9 cellular contexts compared by ENCODE assay signal in the genomic region with DNA sequence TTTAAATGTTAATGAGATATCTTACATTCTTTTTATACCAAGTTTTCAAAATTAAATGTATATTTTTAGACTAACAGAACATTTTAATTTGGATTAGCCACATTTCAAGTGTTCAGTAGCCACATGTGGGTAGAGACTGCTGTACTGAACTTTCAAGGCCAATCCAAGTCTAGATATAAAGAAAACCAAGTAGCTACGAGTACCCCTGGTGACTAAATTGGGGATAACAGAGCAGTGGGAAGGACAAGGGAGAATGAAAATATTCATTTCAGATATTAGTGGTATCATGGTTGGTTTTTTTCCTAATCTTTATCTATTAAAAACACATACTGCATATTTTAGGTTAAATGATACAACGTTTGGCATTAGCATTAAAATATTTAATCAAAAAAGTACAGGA.
DNase-seq lines count a peak whose midpoint lies in the region; ATAC-seq and TF ChIP-seq lines count a peak whose summit lies in the region.
"Had no signal": no experiment of that assay in that cellular context is flagged by ENCODE, and none has a peak within 500 bp of the region (broad histone marks: within the 10 kb centered on the region; RNA-seq: fewer than 3 reads in every experiment).

No MANE protein-coding gene starts in this region.

- H3K27ac ChIP-seq in RWPE2 (ENCODE audit: poor library complexity, severe bottlenecking) (no peak overlapping the region), iPS DF 6.9 (ENCODE audit: low read length) (no peak overlapping the region)

- ATAC-seq in RWPE2 (ENCODE audit: low read depth): peak; percentile 73

- no TSS peak for BruUV-seq in Calu3 (replicated peaks; lab: Mats Ljungman, UMichigan)

- WGBS in iPS DF 6.9 (ENCODE audit: insufficient coverage, insufficient read length): no CpG with 5 or more reads among the region's 2 CpGs

- no peak overlapping the region for H3K27ac Mint-ChIP-seq in Calu3 (ENCODE audit: unreplicated experiment)

- no peak overlapping the region for H3K4me3 ChIP-seq in LNCaP clone FGC (ENCODE audit: low read depth, low read length)
- H3K4me3 ChIP-seq in RWPE2 (ENCODE audit: severe bottlenecking): no peak overlapping the region
- no peak overlapping the region for H3K4me3 ChIP-seq in iPS DF 6.9 (ENCODE audit: low read length)

- intact Hi-C loops in Calu3 (cut with micrococcal nuclease; ENCODE audit: unreplicated experiment): loop anchor here (1.0 kb wide), 1 partner anchor 956 kb away; no protein-coding TSS in a partner anchor

- H3K9me3 Mint-ChIP-seq in Calu3 (ENCODE audit: low read depth, unreplicated experiment): no peaks in the 10 kb centered on the region

- H3K36me3 ChIP-seq in RWPE2 (ENCODE audit: low read depth): no peaks in the 10 kb centered on the region
- no peaks in the 10 kb centered on the region for H3K36me3 ChIP-seq in iPS DF 6.9 (ENCODE audit: control insufficient read depth, insufficient read depth, low read length)

- peaks cover 9% of the 10 kb centered on the region for H3K4me1 Mint-ChIP-seq in Calu3 (ENCODE audit: low read depth, unreplicated experiment)

- DNase-seq in Calu3: peak; percentile 11
- no peak for DNase-seq in LNCaP clone FGC (ENCODE audit: low read depth)
- DNase-seq in RWPE2 (ENCODE audit: low spot score): no peak
- peak; percentile 1 for DNase-seq in iPS DF 6.9 (ENCODE audit: low read depth, low spot score)
- DNase-seq in DMS79 (lab: John Stamatoyannopoulos, UW): no peak
- DNase-seq in activated T-cell treated with anti-CD3 and anti-CD28 coated beads for 4 hours: no peak
- no peak for DNase-seq in GM19240 (ENCODE audit: insufficient read length, low spot score)
- DNase-seq in activated T-cell treated with anti-CD3 and anti-CD28 coated beads, Interleukin-2, amount 50 U/mL, for 48 hours: no peak
- DNase-seq: T-helper 9 cell had no signal

- no peaks in the 10 kb centered on the region for H3K27me3 Mint-ChIP-seq in Calu3 (ENCODE audit: unreplicated experiment)

- H3K36me3 Mint-ChIP-seq in Calu3 (ENCODE audit: insufficient read depth, unreplicated experiment): no peaks in the 10 kb centered on the region

- no peak overlapping the region for H3K4me3 Mint-ChIP-seq in Calu3 (ENCODE audit: low read depth, unreplicated experiment)

- no peaks in the 10 kb centered on the region for H3K9me3 ChIP-seq in RWPE2 (ENCODE audit: severe bottlenecking)
- no peaks in the 10 kb centered on the region for H3K9me3 ChIP-seq in iPS DF 6.9 (ENCODE audit: control insufficient read depth, insufficient read depth, low read length)

- H3K4me1 ChIP-seq in RWPE2 (ENCODE audit: insufficient read depth, poor library complexity, severe bottlenecking) (no peaks in the 10 kb centered on the region), iPS DF 6.9 (ENCODE audit: control insufficient read depth, insufficient read depth, low read length) (no peaks in the 10 kb centered on the region)

- CTCF ChIA-PET in Calu3 (lab: Charles Lee): interaction anchor here (0.5 kb wide), 1 partner anchor 956 kb away, joined by 4 read pairs; no protein-coding TSS in a partner anchor

- TF ChIP-seq CTCF in Calu3 (IDR thresholded peaks at IDR 0.05; ENCODE audit: unreplicated experiment): no peak
- peak; percentile 34 for TF ChIP-seq CTCF in LNCaP clone FGC (IDR thresholded peaks at IDR 0.05; ENCODE audit: control insufficient read depth, extremely low read depth, insufficient read depth)
- peak; percentile 75 for TF ChIP-seq CTCF in RWPE2 (IDR thresholded peaks at IDR 0.05; ENCODE audit: poor library complexity, severe bottlenecking)

- H3K27me3 ChIP-seq in RWPE2 (ENCODE audit: insufficient read depth, poor library complexity, severe bottlenecking) (no peaks in the 10 kb centered on the region), iPS DF 6.9 (ENCODE audit: control insufficient read depth, insufficient read depth, low read length) (no peaks in the 10 kb centered on the region)

Comparison
In these comparisons a context has a peak if more than half of its experiments do, and no peak if none do; other contexts are left out.
1. DNase-seq: peak in Calu3 (single experiment) and iPS DF 6.9 (single experiment); none in LNCaP clone FGC (single experiment), RWPE2 (single experiment), DMS79 (single experiment), activated T-cell treated with anti-CD3 and anti-CD28 coated beads for 4 hours (single experiment), GM19240 (single experiment) and activated T-cell treated with anti-CD3 and anti-CD28 coated beads, Interleukin-2, amount 50 U/mL, for 48 hours (0 of 2).